7 cellular contexts compared by ENCODE assay signal in the genomic region with DNA sequence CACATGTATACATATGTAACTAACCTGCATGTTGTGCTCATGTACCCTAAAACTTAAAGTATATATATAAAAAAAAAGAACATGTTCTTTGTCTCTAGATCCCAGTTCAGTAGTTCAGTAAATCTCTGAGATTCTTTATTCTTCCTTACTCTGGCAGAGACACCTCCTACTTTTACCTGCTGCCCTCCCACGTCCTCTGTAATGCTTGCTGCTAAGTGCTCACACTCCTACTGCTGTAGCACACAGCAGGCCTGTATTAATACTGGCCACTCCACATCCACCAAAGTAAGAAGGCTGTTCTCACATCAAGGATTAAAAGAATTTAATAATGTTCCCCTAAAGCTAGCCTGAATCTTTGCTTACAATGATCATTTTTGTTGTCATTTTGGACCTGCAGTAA.
"Had no signal": no experiment of that assay in that cellular context is flagged by ENCODE, and none has a peak within 500 bp of the region (broad histone marks: within the 10 kb centered on the region; RNA-seq: fewer than 3 reads in every experiment).

No MANE protein-coding gene starts in this region.

- DNase-seq: IMR-90, KBM-7, KG1 had no signal

- H3K4me3 ChIP-seq: K562 had no signal

- H3K27me3 Mint-ChIP-seq: IgD-negative memory B cell had no signal

- H3K4me1 Mint-ChIP-seq: IgD-negative memory B cell had no signal

- H3K27ac Mint-ChIP-seq: IgD-negative memory B cell had no signal

- ATAC-seq: HepG2, K562 had no signal

- H3K27ac ChIP-seq: HL-60 had no signal

- H3K4me3 Mint-ChIP-seq: IgD-negative memory B cell had no signal
